16 cellular contexts compared by ENCODE assay signal in the genomic region with DNA sequence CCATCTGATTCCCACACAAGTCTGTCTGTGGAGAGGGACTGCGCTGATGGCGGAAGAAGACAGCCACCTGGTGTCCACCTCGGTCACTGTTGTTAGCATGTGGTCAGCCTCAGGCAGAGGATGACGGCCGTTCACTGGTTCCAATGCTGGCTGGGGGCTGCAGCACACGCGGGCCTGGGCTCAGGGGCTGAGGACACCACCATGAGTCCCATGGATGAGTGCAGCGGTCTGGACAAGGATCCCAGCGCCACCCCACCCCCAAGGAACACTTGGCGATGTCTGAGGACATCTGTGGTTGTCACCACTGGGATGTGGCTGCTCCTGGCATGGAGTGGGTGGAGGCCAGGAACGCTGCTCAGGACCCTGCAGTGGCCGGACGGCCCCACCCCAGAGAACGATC. TPM values are rescaled to one million over a fixed set of nuclear protein-coding genes. Genes with fewer than 3 reads are reported as not detected.
DNase-seq lines count a peak whose midpoint lies in the region; ATAC-seq and TF ChIP-seq lines count a peak whose summit lies in the region.
"Had no signal": no experiment of that assay in that cellular context is flagged by ENCODE, and none has a peak within 500 bp of the region (broad histone marks: within the 10 kb centered on the region; RNA-seq: fewer than 3 reads in every experiment).

No MANE protein-coding gene starts in this region.

- H3K27me3 ChIP-seq in IMR-90 (ENCODE audit: control insufficient read depth, insufficient read depth, low read length) = no peaks in the 10 kb centered on the region
- H3K27me3 ChIP-seq in mammary epithelial cell (ENCODE audit: insufficient read depth, low read length) = no peaks in the 10 kb centered on the region
- no peaks in the 10 kb centered on the region for H3K27me3 ChIP-seq in lower lobe of right lung (ENCODE audit: low read depth)
- no peaks in the 10 kb centered on the region for H3K27me3 ChIP-seq in stomach smooth muscle (ENCODE audit: control insufficient read depth in 1 of 2, insufficient read depth in 2 of 2, low read length in 2 of 2)
- H3K27me3 ChIP-seq in hepatocyte = no peaks in the 10 kb centered on the region
- H3K27me3 ChIP-seq in MG63 = no peaks in the 10 kb centered on the region

- H2AFZ ChIP-seq in IMR-90 (replicated peaks; ENCODE audit: low read length, poor library complexity) (no peak overlapping the region), mammary epithelial cell (ENCODE audit: low read depth, low read length) (no peak overlapping the region), hepatocyte (no peak overlapping the region)

- H3K9ac ChIP-seq in IMR-90 (ENCODE audit: low read depth, low read length) (no peak overlapping the region), mammary epithelial cell (ENCODE audit: insufficient read depth, low read length) (peak overlapping the region; percentile 1), stomach smooth muscle (ENCODE audit: low read length in 2 of 2) (no peak overlapping the region)

- no peak for TF ChIP-seq POLR2A in IMR-90 (IDR thresholded peaks at IDR 0.05; ENCODE audit: low read depth, low read length)

- peak overlapping the region; percentile 96 for H2AK9ac ChIP-seq in IMR-90 (replicated peaks; ENCODE audit: low read depth, low read length, poor library complexity)

- peak overlapping the region; percentile 49; the same call in 1 of the 2 replicates for H3K18ac ChIP-seq in IMR-90 (ENCODE audit: low read depth, low read length)

- H3K79me2 ChIP-seq in mammary epithelial cell (ENCODE audit: insufficient read depth, low read length) = peaks cover 66% of the 10 kb centered on the region
- H3K79me2 ChIP-seq in hepatocyte = no peaks in the 10 kb centered on the region

- H3K9me3 ChIP-seq in IMR-90 (ENCODE audit: control insufficient read depth, insufficient read depth, low read length) (no peaks in the 10 kb centered on the region), mammary epithelial cell (replicated peaks; ENCODE audit: insufficient read depth, low read length) (no peaks in the 10 kb centered on the region), lower lobe of right lung (no peaks in the 10 kb centered on the region), stomach smooth muscle (ENCODE audit: control insufficient read depth in 2 of 2, low read length in 2 of 2) (no peaks in the 10 kb centered on the region), hepatocyte (ENCODE audit: low read depth) (no peaks in the 10 kb centered on the region), MG63 (no peaks in the 10 kb centered on the region)

- in situ Hi-C loops in IMR-90 (cut with MboI; ENCODE audit: low sequenced_read_pairs) = no loop called here
- in situ Hi-C loops in mammary epithelial cell (cut with MboI; ENCODE audit: low sequenced_read_pairs in 2 of 2) = no loop called here

- H3K4me3 ChIP-seq in IMR-90 (ENCODE audit: insufficient read depth, low read depth, low read length) (no peak overlapping the region), mammary epithelial cell (replicated peaks in 1 of 3; ENCODE audit: insufficient read depth in 1 of 3, low read depth in 2 of 3, low read length in 3 of 3) (no peak overlapping the region), lower lobe of right lung (no peak overlapping the region), stomach smooth muscle (ENCODE audit: low read length in 2 of 2) (no peak overlapping the region), hepatocyte (no peak overlapping the region), MG63 (no peak overlapping the region)

- H3K14ac ChIP-seq in IMR-90 (replicated peaks; ENCODE audit: low read depth, low read length) = peak overlapping the region; percentile 84

- POLR2A ChIA-PET in IMR-90 (lab: Charles Lee; ENCODE audit: unreplicated experiment) = interaction anchor here (0.6 kb wide), 1 partner anchor 826 kb away, joined by 5 read pairs; no protein-coding TSS in a partner anchor

- TF ChIP-seq CTCF in IMR-90 (conservative IDR thresholded peaks at IDR 0.05; ENCODE audit: low read depth, low read length) = no peak
- TF ChIP-seq CTCF in mammary epithelial cell (conservative IDR thresholded peaks at IDR 0.05 in 1 of 2, IDR thresholded peaks at IDR 0.05 in 1 of 2; ENCODE audit: extremely low read depth in 1 of 2, insufficient read depth in 1 of 2, low read depth in 1 of 2, low read length in 2 of 2) = no peak
- TF ChIP-seq CTCF in lower lobe of right lung (IDR thresholded peaks at IDR 0.05) = no peak
- no peak for TF ChIP-seq CTCF in hepatocyte (IDR thresholded peaks at IDR 0.05; ENCODE audit: poor library complexity)

- no peaks in the 10 kb centered on the region for H3K9me2 ChIP-seq in hepatocyte (replicated peaks; ENCODE audit: insufficient read depth)

- peak overlapping the region; percentile 97 for H3K4ac ChIP-seq in IMR-90 (ENCODE audit: low read depth, low read length)

- intact Hi-C loops in IMR-90 (cut with micrococcal nuclease) = no loop called here
- intact Hi-C loops in mammary epithelial cell (cut with micrococcal nuclease) = loop anchor here (1.0 kb wide), 2 partner anchors 12 to 18 kb away; no protein-coding TSS in a partner anchor
- intact Hi-C loops in lower lobe of right lung (cut with DNase I) = no loop called here

- no peaks in the 10 kb centered on the region for H4K20me1 ChIP-seq in IMR-90 (ENCODE audit: insufficient read depth, low read length)
- no peaks in the 10 kb centered on the region for H4K20me1 ChIP-seq in mammary epithelial cell (ENCODE audit: insufficient read depth, low read length)
- H4K20me1 ChIP-seq in hepatocyte (ENCODE audit: insufficient read depth, poor library complexity, severe bottlenecking) = no peaks in the 10 kb centered on the region

- peak overlapping the region; percentile 44; the same call in 1 of the 2 replicates for H3K23ac ChIP-seq in IMR-90 (ENCODE audit: low read depth, low read length)

- H3K4me1 ChIP-seq in IMR-90 (ENCODE audit: control insufficient read depth, insufficient read depth, low read length) = peaks cover 18% of the 10 kb centered on the region
- peaks cover 70% of the 10 kb centered on the region for H3K4me1 ChIP-seq in mammary epithelial cell (ENCODE audit: insufficient read depth, low read length)
- peaks cover 62% of the 10 kb centered on the region for H3K4me1 ChIP-seq in lower lobe of right lung
- peaks cover 19% of the 10 kb centered on the region for H3K4me1 ChIP-seq in stomach smooth muscle (ENCODE audit: control insufficient read depth, insufficient read depth, low read length)
- peaks cover 2% of the 10 kb centered on the region for H3K4me1 ChIP-seq in hepatocyte (ENCODE audit: insufficient read depth)

- no peak overlapping the region for H3K56ac ChIP-seq in IMR-90 (ENCODE audit: extremely low read depth, insufficient read depth, low read length)

- CTCF ChIA-PET in IMR-90 (lab: Yijun Ruan, JAX) (no interaction called here), mammary epithelial cell (lab: Charles Lee; ENCODE audit: low non-redundant PET) (interaction anchor here (0.6 to 0.7 kb wide), 2 partner anchors 32 to 360 kb away, joined by 4 to 12 read pairs; no protein-coding TSS in a partner anchor)

- peak overlapping the region; percentile 90 for H2BK20ac ChIP-seq in IMR-90 (ENCODE audit: low read depth, low read length)

- no peak for DNase-seq in IMR-90
- DNase-seq in mammary epithelial cell = no peak
- no peak for DNase-seq in lower lobe of right lung
- no peak for DNase-seq in hepatocyte (ENCODE audit: low spot score)
- DNase-seq in activated CD4-positive, alpha-beta T cell treated with anti-CD3 and anti-CD28 coated beads for 1 hour = no peak
- DNase-seq in MG63 = no peak
- no peak for DNase-seq in activated effector memory CD4-positive, alpha-beta T cell treated with Interleukin-2 at 50 U/mL for 16 hours
- DNase-seq: activated CD4-positive, alpha-beta T cell treated with anti-CD3 and anti-CD28 coated beads, Interleukin-2, amount 10 ng/mL, durations not matched to agents 7 days and 5 days; activated T-cell treated with anti-CD3 and anti-CD28 coated beads, Interleukin-2, amount 50 U/mL, for 4 hours; AML-193; naive thymus-derived CD8-positive, alpha-beta T cell; NCI-H1694 treated with DMSO at 0.1 percent for 48 hours; NCI-H526; stimulated activated naive CD8-positive, alpha-beta T cell treated with anti-CD3 and anti-CD28 coated beads, Interleukin-15, Interleukin-2, amounts not matched to agents 100 U/mL and 50 U/mL, for 24 hours; T-helper 9 cell had no signal

- H2BK15ac ChIP-seq in IMR-90 (ENCODE audit: low read depth, low read length) = peak overlapping the region; percentile 96; the same call in 2 of the 3 replicates

- BruUV-seq in IMR-90 (replicated peaks; lab: Mats Ljungman, UMichigan) = no TSS peak
- no TSS peak for BruUV-seq in mammary epithelial cell (replicated peaks; lab: Mats Ljungman, UMichigan)

- dilution Hi-C loops in IMR-90 (cut with HindIII; ENCODE audit: low sequenced_read_pairs, unreplicated experiment) (no loop called here), mammary epithelial cell (cut with HindIII; ENCODE audit: low sequenced_read_pairs) (no loop called here)

- ATAC-seq in IMR-90 (ENCODE audit: low read depth) = no peak
- no peak for ATAC-seq in lower lobe of right lung
- ATAC-seq: activated T-cell treated with anti-CD3 and anti-CD28 coated beads, Interleukin-2, amount 50 U/mL, for 4 hours; naive thymus-derived CD8-positive, alpha-beta T cell; stimulated activated naive CD8-positive, alpha-beta T cell treated with anti-CD3 and anti-CD28 coated beads, Interleukin-15, Interleukin-2, amounts not matched to agents 100 U/mL and 50 U/mL, for 24 hours had no signal

- H2BK120ac ChIP-seq in IMR-90 (ENCODE audit: low read depth, low read length) = peak overlapping the region; percentile 97

- peak overlapping the region; percentile 95 for H2AK5ac ChIP-seq in IMR-90 (ENCODE audit: low read depth, low read length)

- no CpG with 5 or more reads among the region's 14 CpGs for WGBS in IMR-90 (ENCODE audit: extremely low coverage in 2 of 2, insufficient read length in 1 of 2), 2 experiments
- WGBS in mammary epithelial cell (ENCODE audit: low coverage, missing lambda C conversion rate) = 52% methylated on average over 12 of the region's 14 CpGs
- 96% methylated on average over 14 of the region's 14 CpGs for WGBS in hepatocyte (ENCODE audit: low lambda C conversion rate, missing lambda C conversion rate)

- H3K4me2 ChIP-seq in IMR-90 (ENCODE audit: low read depth, low read length) (no peak overlapping the region), mammary epithelial cell (ENCODE audit: insufficient read depth, low read depth, low read length) (peak overlapping the region; percentile 63), hepatocyte (no peak overlapping the region)

- peaks cover 15% of the 10 kb centered on the region for H3K9me1 ChIP-seq in IMR-90 (ENCODE audit: insufficient read depth, low read length)

- peak overlapping the region; percentile 98 for H2BK5ac ChIP-seq in IMR-90 (ENCODE audit: low read depth, low read length, poor library complexity, severe bottlenecking)

- H4K91ac ChIP-seq in IMR-90 (ENCODE audit: insufficient read depth, low read depth, low read length) = peak overlapping the region; percentile 91

- TF ChIP-seq RAD21 in IMR-90 (IDR thresholded peaks at IDR 0.05; ENCODE audit: low read length) = no peak

- peaks cover 34 to 86% of the 10 kb centered on the region in 2 experiments for H3K79me1 ChIP-seq in IMR-90 (ENCODE audit: low read depth in 1 of 2, low read length in 2 of 2)

- peak overlapping the region; percentile 63; the same call in 1 of the 2 replicates for H4K5ac ChIP-seq in IMR-90 (ENCODE audit: low read depth, low read length)

- H3K27ac ChIP-seq in IMR-90 (ENCODE audit: insufficient read depth, low read length) (peak overlapping the region; percentile 56; the same call in 1 of the 2 replicates), mammary epithelial cell (ENCODE audit: insufficient read depth, low read depth, low read length) (peak overlapping the region; percentile 18), lower lobe of right lung (peak overlapping the region; percentile 56), stomach smooth muscle (ENCODE audit: low read length) (peak overlapping the region; percentile 6), hepatocyte (no peak overlapping the region)

- peak overlapping the region; percentile 87 to 88 for H4K8ac ChIP-seq in IMR-90 (ENCODE audit: low read depth in 2 of 2, low read length in 2 of 2)

- H3K36me3 ChIP-seq in IMR-90 (ENCODE audit: control insufficient read depth, insufficient read depth, low read length) = peaks cover 68% of the 10 kb centered on the region
- peaks cover 30% of the 10 kb centered on the region for H3K36me3 ChIP-seq in mammary epithelial cell (ENCODE audit: insufficient read depth, low read length)
- peaks cover 88% of the 10 kb centered on the region for H3K36me3 ChIP-seq in lower lobe of right lung
- peaks cover 22 to 51% of the 10 kb centered on the region in 2 donors for H3K36me3 ChIP-seq in stomach smooth muscle (ENCODE audit: control insufficient read depth in 2 of 2, insufficient read depth in 2 of 2, low read length in 2 of 2)
- H3K36me3 ChIP-seq in hepatocyte (replicated peaks; ENCODE audit: insufficient read depth, low read depth) = no peaks in the 10 kb centered on the region
- peaks cover 48% of the 10 kb centered on the region for H3K36me3 ChIP-seq in MG63

RNA-seq across cellular contexts. Expression of gene DPP9, which starts 10.9 kb away (rescaled TPM):
- total RNA-seq in IMR-90 (2012; rRNA removed) (12.2 and 12.4 TPM in 2 replicates), mammary epithelial cell (100 to 1,000 TPM; 156 to 242 TPM), lower lobe of right lung (79.6 TPM), hepatocyte (17.6 and 27.6 TPM in 2 replicates)
- polyA plus RNA-seq in IMR-90 (2012; rRNA removed) (33.0 and 37.3 TPM in 2 replicates), mammary epithelial cell (31.5 TPM), hepatocyte (32.6 and 32.7 TPM in 2 replicates)
- 27.1 and 46.5 TPM in 2 replicates for polyA plus RNA-seq in IMR-90 (2012; cell fraction: cytosol; rRNA removed)
- 36.9 and 57.3 TPM in 2 replicates for polyA plus RNA-seq in IMR-90 (2012; cell fraction: nucleus; rRNA removed; ENCODE audit: low replicate concordance)
- polyA minus RNA-seq in mammary epithelial cell = 95.5 TPM
- total RNA-seq in MG63 (2014; rRNA removed; shearing (Covaris generic); ENCODE audit: low replicate concordance) = 16.1 and 17.0 TPM in 2 replicates

RNA-seq across cellular contexts. Expression of gene MYDGF, which starts 42.6 kb away (rescaled TPM):
- total RNA-seq in IMR-90 (2012; rRNA removed) (160 and 203 TPM in 2 replicates), mammary epithelial cell (100 to 1,000 TPM in 1 of 2 donors, 10 to 100 TPM in 1; 57.7 to 105 TPM), lower lobe of right lung (91.6 TPM), hepatocyte (125 and 158 TPM in 2 replicates)
- polyA plus RNA-seq in IMR-90 (2012; rRNA removed) (310 and 381 TPM in 2 replicates), mammary epithelial cell (172 TPM), hepatocyte (365 and 405 TPM in 2 replicates)
- 436 and 568 TPM in 2 replicates for polyA plus RNA-seq in IMR-90 (2012; cell fraction: cytosol; rRNA removed)
- 93.6 and 181 TPM in 2 replicates for polyA plus RNA-seq in IMR-90 (2012; cell fraction: nucleus; rRNA removed; ENCODE audit: low replicate concordance)
- polyA minus RNA-seq in mammary epithelial cell = 70.4 TPM
- total RNA-seq in MG63 (2014; rRNA removed; shearing (Covaris generic); ENCODE audit: low replicate concordance) = 161 and 252 TPM in 2 replicates
